Comparison of ENCODE assay signal across 3 cellular contexts in genomic region chr3:120502116-120502515, GRCh38.
A peak's percentile ranks its signal among the peaks of the same experiment; 100 is the strongest.
TF ChIP-seq lines count a peak whose summit lies in the region.

No MANE protein-coding gene starts in this region.

TF ChIP-seq in A549, 52 proteins besides CTCF, POLR2A, EP300 and RAD21:
- peak; percentile 79 for TF ChIP-seq MAFK (IDR thresholded peaks at IDR 0.05; ENCODE audit: partially characterized antibody)
- no peak for TF ChIP-seq HOXB5 (CRISPR knock-in tag; IDR thresholded peaks at IDR 0.05)

TF ChIP-seq in IMR-90, 13 proteins besides CTCF, POLR2A, EP300 and RAD21:
- TF ChIP-seq MAFK (IDR thresholded peaks at IDR 0.05; ENCODE audit: low read depth, low read length): peak; percentile 62; the same call in 1 of the 2 replicates
- TF ChIP-seq NFE2L2 (IDR thresholded peaks at IDR 0.05; ENCODE audit: low read depth, low read length): no peak

TF ChIP-seq in H1, 55 proteins besides CTCF, POLR2A, EP300 and RAD21:
- TF ChIP-seq RFX5 (IDR thresholded peaks at IDR 0.05; ENCODE audit: borderline replicate concordance, low read depth, low read length) (no peak), E2F6 (IDR thresholded peaks at IDR 0.05) (no peak), HDAC6 (IDR thresholded peaks at IDR 0.05; ENCODE audit: low read depth, low read length) (no peak), TAF7 (optimal IDR thresholded peaks at IDR 0.05; ENCODE audit: borderline replicate concordance, low read depth, low read length) (no peak), HDAC2 (IDR thresholded peaks at IDR 0.05; ENCODE audit: borderline replicate concordance in 1 of 2, low read depth in 2 of 2, low read length in 2 of 2) (no peak), CBX8 (IDR thresholded peaks at IDR 0.05; ENCODE audit: borderline replicate concordance, low read depth, low read length) (no peak), USF2 (IDR thresholded peaks at IDR 0.05; ENCODE audit: low read length) (no peak)
